Comparison of ENCODE assay signal across 8 cellular contexts in the genomic region with DNA sequence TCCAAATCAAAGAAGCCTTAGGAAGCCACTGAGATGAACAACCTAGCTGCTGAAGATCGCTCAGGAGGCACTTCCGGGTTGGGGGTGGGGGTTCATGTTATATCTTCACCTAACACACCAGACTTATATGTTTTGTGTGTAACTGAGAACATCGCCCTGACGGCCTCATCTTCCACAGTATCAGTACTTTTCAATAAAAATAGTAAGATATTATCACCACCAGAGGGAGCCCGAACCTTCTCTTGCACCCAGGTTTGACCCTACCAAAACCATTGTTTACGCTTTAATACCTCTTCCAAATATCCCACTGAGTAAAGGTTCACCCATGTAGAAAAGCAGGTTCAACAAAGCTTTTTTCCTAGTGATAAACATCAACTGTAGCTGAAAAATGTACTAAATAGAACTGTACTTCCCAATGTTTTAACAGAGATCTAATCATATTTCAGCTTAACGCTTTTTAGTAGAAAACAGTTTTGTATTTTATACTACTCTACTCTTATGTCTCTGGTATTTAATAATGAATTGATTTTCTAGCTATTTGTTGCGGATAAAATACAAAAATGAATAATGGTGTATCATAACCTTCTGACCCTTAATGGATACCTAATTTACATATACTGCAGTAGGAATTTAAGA.
DNase-seq lines count a peak whose midpoint lies in the region; ATAC-seq and TF ChIP-seq lines count a peak whose summit lies in the region.

No MANE protein-coding gene starts in this region.

- ATAC-seq in GM18502 (IDR thresholded peaks at IDR 0.05; ENCODE audit: poor library complexity, unreplicated experiment) (peak; percentile 91), HG02870 (IDR thresholded peaks at IDR 0.05; ENCODE audit: unreplicated experiment) (peak; percentile 91), naive B cell (ENCODE audit: low read depth in 2 of 2) (peak; percentile 53 to 63)

- peak; percentile 58 to 61 for DNase-seq in AML-193 (lab: John Stamatoyannopoulos, UW)
- peak; percentile 66 for DNase-seq in NCI-H146 (lab: John Stamatoyannopoulos, UW)
- DNase-seq in T1000 (lab: John Stamatoyannopoulos, UW), result peak; percentile 4
- peak; percentile 73 to 86 for DNase-seq in erythroblast (lab: John Stamatoyannopoulos, UW)
- peak; percentile 31 for DNase-seq in naive B cell
- no peak for DNase-seq in GDM1 (lab: John Stamatoyannopoulos, UW)

- H3K4me1 Mint-ChIP-seq in naive B cell, result peaks cover 0 to 5% (median 0%) of the 10 kb centered on the region in 3 donors

- H3K27me3 Mint-ChIP-seq in naive B cell, result peaks cover 0 to 13% (median 4%) of the 10 kb centered on the region in 3 donors

- H3K9me3 Mint-ChIP-seq in naive B cell, result no peaks in the 10 kb centered on the region

- peak overlapping the region in 1 of 6 donors; percentile 30 for H3K27ac Mint-ChIP-seq in naive B cell

- no peak for TF ChIP-seq POLR2A in erythroblast (IDR thresholded peaks at IDR 0.05; ENCODE audit: low read length)

- no peaks in the 10 kb centered on the region for H3K36me3 Mint-ChIP-seq in naive B cell

- H3K4me3 Mint-ChIP-seq in naive B cell, result no peak overlapping the region
